ENCODE assay signal across 2 cellular contexts in genomic region chr6:130843575-130844320, GRCh38.
TF ChIP-seq lines count a peak whose summit lies in the region.

No MANE protein-coding gene starts in this region.

TF ChIP-seq in K562, 482 proteins besides CTCF, POLR2A, EP300 and RAD21 (continues in another document):
- no peak for TF ChIP-seq CEBPB (tag; IDR thresholded peaks at IDR 0.05)
- no peak for TF ChIP-seq FOSL1 (tag; conservative IDR thresholded peaks at IDR 0.05)
- TF ChIP-seq BMI1 (IDR thresholded peaks at IDR 0.05; ENCODE audit: low read length) = no peak
- no peak for TF ChIP-seq PBX2 (CRISPR knock-in tag; IDR thresholded peaks at IDR 0.05; ENCODE audit: low read depth)
- no peak for TF ChIP-seq PBX2 (tag; conservative IDR thresholded peaks at IDR 0.05; ENCODE audit: low read depth)
- TF ChIP-seq ZNF253 (CRISPR knock-in tag; conservative IDR thresholded peaks at IDR 0.05) = no peak
- no peak for TF ChIP-seq ARID4B (CRISPR knock-in tag; IDR thresholded peaks at IDR 0.05)
- TF ChIP-seq CREM (IDR thresholded peaks at IDR 0.05; ENCODE audit: low read depth) = no peak
- no peak for TF ChIP-seq NCOA1 (IDR thresholded peaks at IDR 0.05; ENCODE audit: low read depth)
- no peak for TF ChIP-seq SP1 (CRISPR knock-in tag; IDR thresholded peaks at IDR 0.05)
- no peak for TF ChIP-seq ZKSCAN8 (CRISPR knock-in tag; IDR thresholded peaks at IDR 0.05)
- TF ChIP-seq XRCC4 (IDR thresholded peaks at IDR 0.05; ENCODE audit: extremely low read depth, insufficient read depth, insufficient read length) = no peak
- no peak for TF ChIP-seq BCL6 (CRISPR knock-in tag; IDR thresholded peaks at IDR 0.05)
- no peak for TF ChIP-seq E2F1 (CRISPR knock-in tag; IDR thresholded peaks at IDR 0.05)

TF ChIP-seq in HepG2, 621 proteins besides CTCF, POLR2A, EP300 and RAD21 (continues in another document):
- 0 out of 2 replicates have a peak, but pooled peaks have one; percentile 21 for TF ChIP-seq SOX5 (CRISPR knock-in tag; IDR thresholded peaks at IDR 0.05; ENCODE audit: borderline replicate concordance)
- TF ChIP-seq, protein P1, sequence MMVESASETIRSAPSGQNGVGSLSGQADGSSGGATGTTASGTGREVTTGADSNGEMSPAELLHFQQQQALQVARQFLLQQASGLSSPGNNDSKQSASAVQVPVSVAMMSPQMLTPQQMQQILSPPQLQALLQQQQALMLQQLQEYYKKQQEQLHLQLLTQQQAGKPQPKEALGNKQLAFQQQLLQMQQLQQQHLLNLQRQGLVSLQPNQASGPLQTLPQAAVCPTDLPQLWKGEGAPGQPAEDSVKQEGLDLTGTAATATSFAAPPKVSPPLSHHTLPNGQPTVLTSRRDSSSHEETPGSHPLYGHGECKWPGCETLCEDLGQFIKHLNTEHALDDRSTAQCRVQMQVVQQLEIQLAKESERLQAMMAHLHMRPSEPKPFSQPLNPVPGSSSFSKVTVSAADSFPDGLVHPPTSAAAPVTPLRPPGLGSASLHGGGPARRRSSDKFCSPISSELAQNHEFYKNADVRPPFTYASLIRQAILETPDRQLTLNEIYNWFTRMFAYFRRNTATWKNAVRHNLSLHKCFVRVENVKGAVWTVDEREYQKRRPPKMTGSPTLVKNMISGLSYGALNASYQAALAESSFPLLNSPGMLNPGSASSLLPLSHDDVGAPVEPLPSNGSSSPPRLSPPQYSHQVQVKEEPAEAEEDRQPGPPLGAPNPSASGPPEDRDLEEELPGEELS (CRISPR knock-in tag; IDR thresholded peaks at IDR 0.05) = 0 out of 2 replicates have a peak, but pooled peaks have one; percentile 26
- TF ChIP-seq AHDC1 (CRISPR knock-in tag; IDR thresholded peaks at IDR 0.05; ENCODE audit: borderline replicate concordance) = no peak
- TF ChIP-seq ZSCAN31 (CRISPR knock-in tag; IDR thresholded peaks at IDR 0.05; ENCODE audit: low read depth) = no peak
- TF ChIP-seq ZNF577 (CRISPR knock-in tag; IDR thresholded peaks at IDR 0.05; ENCODE audit: borderline replicate concordance, low read depth) = no peak
- TF ChIP-seq ATF2 (CRISPR knock-in tag; IDR thresholded peaks at IDR 0.05) = no peak; the same call in 1 of the 2 replicates
- TF ChIP-seq, protein P2, sequence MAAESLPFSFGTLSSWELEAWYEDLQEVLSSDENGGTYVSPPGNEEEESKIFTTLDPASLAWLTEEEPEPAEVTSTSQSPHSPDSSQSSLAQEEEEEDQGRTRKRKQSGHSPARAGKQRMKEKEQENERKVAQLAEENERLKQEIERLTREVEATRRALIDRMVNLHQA (CRISPR knock-in tag; IDR thresholded peaks at IDR 0.05) = no peak
- TF ChIP-seq ZNF18 (CRISPR knock-in tag; IDR thresholded peaks at IDR 0.05; ENCODE audit: insufficient replicate concordance) = no peak
- TF ChIP-seq ZNF780A (CRISPR knock-in tag; IDR thresholded peaks at IDR 0.05) = no peak
- TF ChIP-seq ZBTB20 (CRISPR knock-in tag; IDR thresholded peaks at IDR 0.05; ENCODE audit: borderline replicate concordance, low read depth) = peak; percentile 27; the same call in 1 of the 2 replicates
- TF ChIP-seq TARDBP (CRISPR knock-in tag; IDR thresholded peaks at IDR 0.05) = peak; percentile 52; the same call in 1 of the 2 replicates
- peak in 1 of 2 experiments; percentile 12; a peak in 1 of 4 replicates for TF ChIP-seq NR2F1 (CRISPR knock-in tag; IDR thresholded peaks at IDR 0.05)
- peak; percentile 20; the same call in 1 of the 2 replicates for TF ChIP-seq POGZ (CRISPR knock-in tag; IDR thresholded peaks at IDR 0.05)
- TF ChIP-seq, protein P3, sequence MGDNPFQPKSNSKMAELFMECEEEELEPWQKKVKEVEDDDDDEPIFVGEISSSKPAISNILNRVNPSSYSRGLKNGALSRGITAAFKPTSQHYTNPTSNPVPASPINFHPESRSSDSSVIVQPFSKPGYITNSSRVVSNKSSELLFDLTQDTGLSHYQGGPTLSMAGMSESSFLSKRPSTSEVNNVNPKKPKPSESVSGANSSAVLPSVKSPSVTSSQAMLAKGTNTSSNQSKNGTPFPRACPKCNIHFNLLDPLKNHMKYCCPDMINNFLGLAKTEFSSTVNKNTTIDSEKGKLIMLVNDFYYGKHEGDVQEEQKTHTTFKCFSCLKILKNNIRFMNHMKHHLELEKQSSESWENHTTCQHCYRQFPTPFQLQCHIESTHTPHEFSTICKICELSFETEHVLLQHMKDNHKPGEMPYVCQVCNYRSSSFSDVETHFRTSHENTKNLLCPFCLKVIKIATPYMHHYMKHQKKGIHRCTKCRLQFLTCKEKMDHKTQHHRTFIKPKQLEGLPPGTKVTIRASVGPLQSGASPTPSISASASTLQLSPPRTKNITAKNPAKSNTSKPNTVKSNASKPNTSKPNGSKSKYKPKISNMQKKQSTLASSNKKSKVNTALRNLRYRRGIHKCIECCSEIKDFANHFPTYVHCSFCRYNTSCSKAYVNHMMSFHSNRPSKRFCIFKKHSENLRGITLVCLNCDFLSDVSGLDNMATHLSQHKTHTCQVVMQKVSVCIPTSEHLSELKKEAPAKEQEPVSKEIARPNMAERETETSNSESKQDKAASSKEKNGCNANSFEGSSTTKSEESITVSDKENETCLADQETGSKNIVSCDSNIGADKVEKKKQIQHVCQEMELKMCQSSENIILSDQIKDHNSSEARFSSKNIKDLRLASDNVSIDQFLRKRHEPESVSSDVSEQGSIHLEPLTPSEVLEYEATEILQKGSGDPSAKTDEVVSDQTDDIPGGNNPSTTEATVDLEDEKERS (CRISPR knock-in tag; IDR thresholded peaks at IDR 0.05) = 0 out of 2 replicates have a peak, but pooled peaks have one; percentile 24
- no peak for TF ChIP-seq ZNF10 (CRISPR knock-in tag; IDR thresholded peaks at IDR 0.05; ENCODE audit: borderline replicate concordance, low read depth)
- no peak for TF ChIP-seq FOSL1 (CRISPR knock-in tag; IDR thresholded peaks at IDR 0.05; ENCODE audit: borderline replicate concordance)
- TF ChIP-seq ARID3A (IDR thresholded peaks at IDR 0.05; ENCODE audit: low read depth, low read length) = peak; percentile 86
- TF ChIP-seq TBP (CRISPR knock-in tag; IDR thresholded peaks at IDR 0.05) = no peak
- TF ChIP-seq ZNF317 (CRISPR knock-in tag; IDR thresholded peaks at IDR 0.05) = peak; percentile 94
- no peak for TF ChIP-seq ZNF891 (CRISPR knock-in tag; IDR thresholded peaks at IDR 0.05)
- TF ChIP-seq MTA1 (CRISPR knock-in tag; IDR thresholded peaks at IDR 0.05; ENCODE audit: borderline replicate concordance) = no peak
- 0 out of 2 replicates have a peak, but pooled peaks have one; percentile 15 for TF ChIP-seq GATAD1 (CRISPR knock-in tag; IDR thresholded peaks at IDR 0.05)
- peak; percentile 72; the same call in 1 of the 2 replicates for TF ChIP-seq CSRNP1 (CRISPR knock-in tag; IDR thresholded peaks at IDR 0.05)
- TF ChIP-seq GZF1 (CRISPR knock-in tag; IDR thresholded peaks at IDR 0.05) = no peak
- no peak for TF ChIP-seq PCBP1 (IDR thresholded peaks at IDR 0.05; ENCODE audit: borderline replicate concordance, low read depth, low read length)
- no peak for TF ChIP-seq XRCC5 (optimal IDR thresholded peaks at IDR 0.05; ENCODE audit: low read length)
- no peak for TF ChIP-seq ZNF83 (CRISPR knock-in tag; IDR thresholded peaks at IDR 0.05; ENCODE audit: borderline replicate concordance)
- peak; percentile 29; the same call in 1 of the 2 replicates for TF ChIP-seq ARID5B (CRISPR knock-in tag; IDR thresholded peaks at IDR 0.05)
